In genomic region chr15:90989040-90989768, GRCh38 we compare ENCODE assay signal across 16 cellular contexts. TPM values are rescaled to one million over a fixed set of nuclear protein-coding genes. Genes with fewer than 3 reads are reported as not detected.
DNase-seq lines count a peak whose midpoint lies in the region; TF ChIP-seq lines count a peak whose summit lies in the region.
"Had no signal": no experiment of that assay in that cellular context is flagged by ENCODE, and none has a peak within 500 bp of the region (broad histone marks: within the 10 kb centered on the region; RNA-seq: fewer than 3 reads in every experiment).

No MANE protein-coding gene starts in this region.

- peak overlapping the region; percentile 68 for H3K4me2 ChIP-seq in BLaER1

- H3K9ac ChIP-seq in BLaER1: no peak overlapping the region

- H3K9me3 Mint-ChIP-seq in dendritic cell treated with granulocyte-macrophage colony-stimulating factor and Interleukin-4, amounts not matched to agents 40 ng/mL and 50 ng/mL, for 4 days: no peaks in the 10 kb centered on the region
- H3K9me3 Mint-ChIP-seq in endothelial cell (ENCODE audit: unreplicated experiment): no peaks in the 10 kb centered on the region
- H3K9me3 Mint-ChIP-seq: activated naive CD8-positive, alpha-beta T cell treated with anti-CD3 and anti-CD28 coated beads, Interleukin-2, amount 10 ng/mL, durations not matched to agents 7 days and 5 days had no signal

- 68 to 83% (median 70%) methylated on average over 7 of the region's 7 CpGs for WGBS in spleen, 5 donors

- peak overlapping the region; percentile 77 for H3K27ac Mint-ChIP-seq in dendritic cell treated with granulocyte-macrophage colony-stimulating factor and Interleukin-4, amounts not matched to agents 40 ng/mL and 50 ng/mL, for 4 days
- H3K27ac Mint-ChIP-seq in endothelial cell (ENCODE audit: unreplicated experiment): no peak overlapping the region

- H3K27ac ChIP-seq in BLaER1 (no peak overlapping the region), spleen (peak overlapping the region in 1 of 8 donors; percentile 13)
- H3K27ac ChIP-seq: epithelial cell of prostate, uterus had no signal

- no peaks in the 10 kb centered on the region for H3K27me3 Mint-ChIP-seq in dendritic cell treated with granulocyte-macrophage colony-stimulating factor and Interleukin-4, amounts not matched to agents 40 ng/mL and 50 ng/mL, for 4 days
- peaks cover 2% of the 10 kb centered on the region for H3K27me3 Mint-ChIP-seq in endothelial cell (ENCODE audit: unreplicated experiment)
- H3K27me3 Mint-ChIP-seq: activated naive CD8-positive, alpha-beta T cell treated with anti-CD3 and anti-CD28 coated beads, Interleukin-2, amount 10 ng/mL, durations not matched to agents 7 days and 5 days had no signal

- H3K36me3 ChIP-seq in BLaER1: peaks cover 20% of the 10 kb centered on the region
- H3K36me3 ChIP-seq in spleen: peaks cover 0 to 4% (median 0%) of the 10 kb centered on the region in 6 donors
- H3K36me3 ChIP-seq: uterus had no signal

- H3K4me1 Mint-ChIP-seq in dendritic cell treated with granulocyte-macrophage colony-stimulating factor and Interleukin-4, amounts not matched to agents 40 ng/mL and 50 ng/mL, for 4 days (ENCODE audit: low read depth): peaks cover 23% of the 10 kb centered on the region
- peaks cover 12% of the 10 kb centered on the region for H3K4me1 Mint-ChIP-seq in endothelial cell (ENCODE audit: unreplicated experiment)

- H3K4me3 ChIP-seq in BLaER1 (no peak overlapping the region), GM12864 (ENCODE audit: low read depth, low read length) (peak overlapping the region; percentile 3; the same call in 1 of the 2 replicates), NB4 (ENCODE audit: low read depth, low read length) (peak overlapping the region; percentile 14), spleen (no peak overlapping the region)
- H3K4me3 ChIP-seq: uterus had no signal

- H3K27me3 ChIP-seq in BLaER1 (no peaks in the 10 kb centered on the region), spleen (replicated peaks in 1 of 7) (no peaks in the 10 kb centered on the region)
- H3K27me3 ChIP-seq: BE2C, uterus had no signal

- intact Hi-C loops in dendritic cell treated with granulocyte-macrophage colony-stimulating factor and Interleukin-4, amounts not matched to agents 40 ng/mL and 50 ng/mL, for 4 days (cut with micrococcal nuclease): no loop called here
- intact Hi-C loops in spleen (cut with DNase I; ENCODE audit: low total_unique reads): no loop called here

- TF ChIP-seq CTCF in GM12864 (IDR thresholded peaks at IDR 0.05; ENCODE audit: low read depth, low read length, missing control alignments): no peak
- TF ChIP-seq CTCF in NB4 (IDR thresholded peaks at IDR 0.05; ENCODE audit: low read depth, low read length): no peak
- TF ChIP-seq CTCF in spleen (IDR thresholded peaks at IDR 0.05 in 8 of 11, conservative IDR thresholded peaks at IDR 0.05 in 3 of 11): no peak
- no peak for TF ChIP-seq CTCF in endothelial cell (IDR thresholded peaks at IDR 0.05; ENCODE audit: unreplicated experiment)

- peaks cover 62% of the 10 kb centered on the region for H3K4me1 ChIP-seq in BLaER1
- H3K4me1 ChIP-seq in spleen: peaks cover 0 to 48% (median 24%) of the 10 kb centered on the region in 6 donors
- H3K4me1 ChIP-seq: uterus had no signal

- DNase-seq in GM12864 (ENCODE audit: low read depth): no peak
- peak; percentile 29 for DNase-seq in NB4 (ENCODE audit: low read depth)
- DNase-seq in foreskin melanocyte: no peak
- no peak for DNase-seq in spleen
- no peak for DNase-seq in endothelial cell (ENCODE audit: low spot score)
- no peak for DNase-seq in COR-L47 (lab: John Stamatoyannopoulos, UW)
- DNase-seq: activated naive CD8-positive, alpha-beta T cell treated with anti-CD3 and anti-CD28 coated beads, Interleukin-2, amount 10 ng/mL, durations not matched to agents 7 days and 5 days; BE2C; central memory CD4-positive, alpha-beta T cell; head of caudate nucleus; NCI-H1105; right cardiac atrium; uterus had no signal

- peaks cover 2% of the 10 kb centered on the region for H3K36me3 Mint-ChIP-seq in dendritic cell treated with granulocyte-macrophage colony-stimulating factor and Interleukin-4, amounts not matched to agents 40 ng/mL and 50 ng/mL, for 4 days (ENCODE audit: low read depth)
- no peaks in the 10 kb centered on the region for H3K36me3 Mint-ChIP-seq in endothelial cell (ENCODE audit: low read depth, unreplicated experiment)

- TF ChIP-seq POLR2A in NB4 (IDR thresholded peaks at IDR 0.05; ENCODE audit: extremely low read depth, insufficient read length): no peak
- TF ChIP-seq POLR2A in spleen (IDR thresholded peaks at IDR 0.05): no peak

- no peaks in the 10 kb centered on the region for H3K9me3 ChIP-seq in BLaER1
- no peaks in the 10 kb centered on the region for H3K9me3 ChIP-seq in spleen
- H3K9me3 ChIP-seq: BE2C, uterus had no signal

- H4K20me1 ChIP-seq in BLaER1: peaks cover 80% of the 10 kb centered on the region

- no peak overlapping the region for H3K4me3 Mint-ChIP-seq in dendritic cell treated with granulocyte-macrophage colony-stimulating factor and Interleukin-4, amounts not matched to agents 40 ng/mL and 50 ng/mL, for 4 days
- H3K4me3 Mint-ChIP-seq in endothelial cell (ENCODE audit: unreplicated experiment): no peak overlapping the region
- H3K4me3 Mint-ChIP-seq: activated naive CD8-positive, alpha-beta T cell treated with anti-CD3 and anti-CD28 coated beads, Interleukin-2, amount 10 ng/mL, durations not matched to agents 7 days and 5 days had no signal

RNA-seq across cellular contexts. Expression of gene PRC1, which starts 5.1 kb away (rescaled TPM):
- total RNA-seq in spleen (10 to 100 TPM in 4 of 7 donors, 1 to 10 TPM in 3; 6.0 to 40.0 (median 15.0) TPM), endothelial cell (ENCODE audit: unreplicated experiment) (19.5 TPM)
- 10 to 100 TPM in 1 of 3 donors, 1 to 10 TPM in 2; 7.4 to 13.9 (median 8.8) TPM for polyA plus RNA-seq in spleen

RNA-seq across cellular contexts. Expression of gene VPS33B, which starts 33.2 kb away (rescaled TPM):
- total RNA-seq in spleen (10 to 100 TPM; 13.2 to 25.0 (median 19.1) TPM), endothelial cell (ENCODE audit: unreplicated experiment) (16.0 TPM)
- 10 to 100 TPM; 12.1 to 27.6 (median 15.6) TPM for polyA plus RNA-seq in spleen

RNA-seq across cellular contexts. Expression of gene RCCD1, which starts 34.5 kb away (rescaled TPM):
- 10 to 100 TPM in 2 of 7 donors, 1 to 10 TPM in 5; 6.9 to 11.4 (median 8.7) TPM for total RNA-seq in spleen
- 1 to 10 TPM; 3.6 to 9.0 (median 6.3) TPM for polyA plus RNA-seq in spleen
- total RNA-seq in endothelial cell (ENCODE audit: unreplicated experiment): 5.2 TPM

RNA-seq across cellular contexts. Expression of gene UNC45A, which starts 54.1 kb away (rescaled TPM):
- total RNA-seq in spleen (10 to 100 TPM; 32.8 to 59.5 (median 42.6) TPM), endothelial cell (ENCODE audit: unreplicated experiment) (102 TPM)
- polyA plus RNA-seq in spleen: 10 to 100 TPM; 32.2 to 43.6 (median 32.8) TPM

RNA-seq across cellular contexts. Expression of gene HDDC3, which starts 56.9 kb away (rescaled TPM):
- total RNA-seq in spleen (10 to 100 TPM; 12.8 to 25.9 (median 18.0) TPM), endothelial cell (ENCODE audit: unreplicated experiment) (14.5 TPM)
- polyA plus RNA-seq in spleen: 10 to 100 TPM; 23.9 to 34.5 (median 31.0) TPM

Comparison
In these comparisons a context has a peak if more than half of its experiments do, and no peak if none do; other contexts are left out.
1. H3K4me3 ChIP-seq: peak in GM12864 (single experiment) and NB4 (single experiment); none in BLaER1 (single experiment) and spleen (0 of 8).